16 cellular contexts compared by ENCODE assay signal in genomic region chr7:105707967-105708580, GRCh38.
DNase-seq lines count a peak whose midpoint lies in the region; ATAC-seq, FAIRE-seq and TF ChIP-seq lines count a peak whose summit lies in the region.
"Had no signal": no experiment of that assay in that cellular context is flagged by ENCODE, and none has a peak within 500 bp of the region (broad histone marks: within the 10 kb centered on the region; RNA-seq: fewer than 3 reads in every experiment).

No MANE protein-coding gene starts in this region.

- TF ChIP-seq EP300 in HepG2 (IDR thresholded peaks at IDR 0.05; ENCODE audit: low read depth in 2 of 2, low read length in 2 of 2) (no peak), HepG2 (CRISPR knock-in tag; IDR thresholded peaks at IDR 0.05; ENCODE audit: borderline replicate concordance) (no peak), ovary (IDR thresholded peaks at IDR 0.05) (no peak)

- TF ChIP-seq CTCF in right lobe of liver (IDR thresholded peaks at IDR 0.05): no peak
- TF ChIP-seq CTCF in HepG2 (CRISPR knock-in tag; IDR thresholded peaks at IDR 0.05): no peak
- no peak for TF ChIP-seq CTCF in fibroblast of villous mesenchyme (IDR thresholded peaks at IDR 0.05; ENCODE audit: insufficient read depth, low read depth, low read length)
- no peak for TF ChIP-seq CTCF in ovary (IDR thresholded peaks at IDR 0.05)

- no peak for DNase-seq in right lobe of liver
- DNase-seq in HepG2 (ENCODE audit: low spot score): no peak
- no peak for DNase-seq in SK-N-MC (ENCODE audit: low read depth, low spot score)
- DNase-seq in fibroblast of villous mesenchyme (ENCODE audit: low read depth): peak; percentile 9
- no peak for DNase-seq in ovary
- no peak for DNase-seq in activated CD8-positive, alpha-beta memory T cell treated with anti-CD3 and anti-CD28 coated beads, Interleukin-2, amount 50 U/mL, for 48 hours
- DNase-seq in NCI-H2107 (lab: John Stamatoyannopoulos, UW): no peak
- DNase-seq: activated effector memory CD4-positive, alpha-beta T cell treated with anti-CD3 and anti-CD28 coated beads, Interleukin-2, amount 50 U/mL, for 16 hours; aorta; foreskin keratinocyte; NCI-H1048; NCI-H2081 treated with DMSO at 0.1 percent for 48 hours; NCI-H526 treated with DMSO at 0.1 percent for 48 hours; psoas muscle had no signal

- 45% methylated on average over 9 of the region's 9 CpGs for WGBS in right lobe of liver (ENCODE audit: insufficient coverage, low coverage, low lambda C conversion rate, missing lambda C conversion rate)
- WGBS in HepG2 (ENCODE audit: low lambda C conversion rate): 94% methylated on average over 9 of the region's 9 CpGs
- WGBS in ovary, 3 donors: 61 to 70% (median 62%) methylated on average over 9 of the region's 9 CpGs

- no peak for TF ChIP-seq POLR2A in right lobe of liver (IDR thresholded peaks at IDR 0.05)
- no peak for TF ChIP-seq POLR2A in HepG2 (IDR thresholded peaks at IDR 0.05; ENCODE audit: insufficient read depth in 1 of 2, low read depth in 2 of 2, low read length in 2 of 2)
- no peak for TF ChIP-seq POLR2A in ovary (IDR thresholded peaks at IDR 0.05)

- in situ Hi-C loops in HepG2 (cut with HindIII; ENCODE audit: extremely low pct_ligation_motif_present, low pct_unique_long_range_greater_than_20kb): no loop called here

- CTCF ChIA-PET in HepG2 (lab: Yijun Ruan, JAX; ENCODE audit: low intra/inter-chr PET ratio, low total read pairs): no interaction called here

- no peaks in the 10 kb centered on the region for H4K20me1 ChIP-seq in HepG2 (ENCODE audit: insufficient read depth, low read length)

- no peaks in the 10 kb centered on the region for H3K79me2 ChIP-seq in HepG2 (ENCODE audit: insufficient read depth, low read length)

- H3K4me2 ChIP-seq in HepG2 (ENCODE audit: low read depth, low read length): no peak overlapping the region

- ATAC-seq in right lobe of liver: peak in 3 of 4 donors; percentile 31 to 53 (median 46)
- no peak for ATAC-seq in HepG2
- no peak for ATAC-seq in HG02885 (IDR thresholded peaks at IDR 0.05; ENCODE audit: poor library complexity, unreplicated experiment)
- ATAC-seq: foreskin keratinocyte, psoas muscle had no signal

- H3K9me3 ChIP-seq in right lobe of liver (no peaks in the 10 kb centered on the region), HepG2 (ENCODE audit: low read length) (peaks cover 26% of the 10 kb centered on the region), SK-N-MC (ENCODE audit: low read depth, low read length) (peaks cover 8% of the 10 kb centered on the region; the same call in 1 of the 2 replicates), ovary (no peaks in the 10 kb centered on the region)

- H3K36me3 ChIP-seq in right lobe of liver (no peaks in the 10 kb centered on the region), HepG2 (replicated peaks in 1 of 2; ENCODE audit: control insufficient read depth in 1 of 2, insufficient read depth in 2 of 2, low read length in 2 of 2) (no peaks in the 10 kb centered on the region), SK-N-MC (ENCODE audit: insufficient read depth, low read length) (peaks cover 2% of the 10 kb centered on the region; the same call in 1 of the 2 replicates), ovary (no peaks in the 10 kb centered on the region)

- no TSS peak for BruUV-seq in HepG2 (replicated peaks; lab: Mats Ljungman, UMichigan)

- no peak for FAIRE-seq in HepG2 (lab: Jason Lieb, UNC)
- FAIRE-seq: TTC549 had no signal

- no peaks in the 10 kb centered on the region for H3K27me3 ChIP-seq in right lobe of liver
- no peaks in the 10 kb centered on the region for H3K27me3 ChIP-seq in HepG2 (ENCODE audit: control insufficient read depth in 1 of 2, insufficient read depth in 2 of 2, low read length in 2 of 2)
- H3K27me3 ChIP-seq in ovary: no peaks in the 10 kb centered on the region
- H3K27me3 ChIP-seq: foreskin keratinocyte had no signal

- H3K9ac ChIP-seq in HepG2 (ENCODE audit: insufficient read depth, low read depth, low read length) (no peak overlapping the region), SK-N-MC (ENCODE audit: insufficient read length) (no peak overlapping the region)

- TF ChIP-seq RAD21 in HepG2 (CRISPR knock-in tag; IDR thresholded peaks at IDR 0.05): no peak

- intact Hi-C loops in right lobe of liver (cut with DNase I): no loop called here
- intact Hi-C loops in HepG2 (cut with micrococcal nuclease; ENCODE audit: unreplicated experiment): no loop called here
- intact Hi-C loops in ovary (cut with DNase I): no loop called here

- H3K27ac ChIP-seq in right lobe of liver (no peak overlapping the region), HepG2 (ENCODE audit: extremely low read length, insufficient read depth, low read length) (no peak overlapping the region), SK-N-MC (peak overlapping the region; percentile 21; the same call in 1 of the 2 replicates), ovary (no peak overlapping the region)
- H3K27ac ChIP-seq: foreskin keratinocyte, psoas muscle had no signal

- H2AFZ ChIP-seq in HepG2 (ENCODE audit: low read length): no peak overlapping the region

- H3K4me3 ChIP-seq in right lobe of liver: no peak overlapping the region
- no peak overlapping the region for H3K4me3 ChIP-seq in HepG2 (replicated peaks in 1 of 3; ENCODE audit: insufficient read depth in 1 of 3, low read depth in 2 of 3, low read length in 3 of 3)
- no peak overlapping the region for H3K4me3 ChIP-seq in SK-N-MC
- H3K4me3 ChIP-seq in fibroblast of villous mesenchyme (ENCODE audit: low read depth, low read length): no peak overlapping the region
- no peak overlapping the region for H3K4me3 ChIP-seq in ovary
- H3K4me3 ChIP-seq: psoas muscle had no signal

- peaks cover 0 to 10% (median 4%) of the 10 kb centered on the region in 4 donors for H3K4me1 ChIP-seq in right lobe of liver
- H3K4me1 ChIP-seq in HepG2 (ENCODE audit: insufficient read depth, low read length): peaks cover 8% of the 10 kb centered on the region
- H3K4me1 ChIP-seq in ovary (ENCODE audit: insufficient read depth): peaks cover 6% of the 10 kb centered on the region
- H3K4me1 ChIP-seq: foreskin keratinocyte, psoas muscle had no signal

- POLR2A ChIA-PET in HepG2 (lab: Yijun Ruan, JAX): no interaction called here

TF ChIP-seq in HepG2, 621 proteins besides CTCF, POLR2A, EP300 and RAD21:
- no peak for TF ChIP-seq SETDB1 (CRISPR knock-in tag; IDR thresholded peaks at IDR 0.05; ENCODE audit: borderline replicate concordance)

Comparison
In these comparisons a context has a peak if more than half of its experiments do, and no peak if none do; other contexts are left out.
1. ATAC-seq: peak in right lobe of liver (3 of 4); none in HepG2 (single experiment) and HG02885 (single experiment).